ENCODE assay signal across 8 cellular contexts in genomic region chr3:52670621-52671521, GRCh38. TPM values are rescaled to one million over a fixed set of nuclear protein-coding genes. Genes with fewer than 3 reads are reported as not detected.
DNase-seq lines count a peak whose midpoint lies in the region; ATAC-seq and TF ChIP-seq lines count a peak whose summit lies in the region.

No MANE protein-coding gene starts in this region.

- H3K36me3 Mint-ChIP-seq in T-helper 17 cell (ENCODE audit: low read depth), result peaks cover 7% of the 10 kb centered on the region
- H3K36me3 Mint-ChIP-seq in progenitor cell of endocrine pancreas (ENCODE audit: insufficient read depth), result peaks cover 19% of the 10 kb centered on the region

- H3K4me1 Mint-ChIP-seq in T-helper 17 cell (peaks cover 27% of the 10 kb centered on the region), progenitor cell of endocrine pancreas (ENCODE audit: low read depth) (no peaks in the 10 kb centered on the region)

- H3K27me3 Mint-ChIP-seq in T-helper 17 cell (no peaks in the 10 kb centered on the region), progenitor cell of endocrine pancreas (no peaks in the 10 kb centered on the region)

- H3K9me3 ChIP-seq in T-helper 17 cell (ENCODE audit: control insufficient read depth, low read length, poor library complexity, severe bottlenecking), result no peaks in the 10 kb centered on the region

- H3K4me3 Mint-ChIP-seq in T-helper 17 cell (no peak overlapping the region), progenitor cell of endocrine pancreas (ENCODE audit: low read depth) (no peak overlapping the region)

- H3K27ac Mint-ChIP-seq in T-helper 17 cell (peak overlapping the region; percentile 91), progenitor cell of endocrine pancreas (peak overlapping the region; percentile 63)

- no peak overlapping the region for H3K4me3 ChIP-seq in epithelial cell of esophagus (ENCODE audit: low read length)

- DNase-seq in A172 (ENCODE audit: low spot score) (peak; percentile 98), T-helper 17 cell (no peak), epithelial cell of esophagus (ENCODE audit: low read depth) (peak; percentile 99), progenitor cell of endocrine pancreas (ENCODE audit: low spot score, unreplicated experiment) (no peak), NCI-H2107 (lab: John Stamatoyannopoulos, UW) (no peak), iPS-NIHi11 (ENCODE audit: low spot score) (no peak)

- ATAC-seq in GM18870 (IDR thresholded peaks at IDR 0.05; ENCODE audit: unreplicated experiment) (peak; percentile 76), HG03280 (IDR thresholded peaks at IDR 0.05; ENCODE audit: unreplicated experiment) (peak; percentile 77), T-helper 17 cell (peak; percentile 80)

- H3K9me3 Mint-ChIP-seq in progenitor cell of endocrine pancreas (ENCODE audit: low read depth), result no peaks in the 10 kb centered on the region

- no peak for TF ChIP-seq CTCF in epithelial cell of esophagus (IDR thresholded peaks at IDR 0.05; ENCODE audit: insufficient read depth, low read depth, low read length, missing control alignments)
- no peak for TF ChIP-seq CTCF in progenitor cell of endocrine pancreas (IDR thresholded peaks at IDR 0.05; ENCODE audit: unreplicated experiment)

RNA-seq across cellular contexts. Expression of gene PBRM1, which starts 14.8 kb away (rescaled TPM):
- 47.6 and 53.4 TPM in 2 replicates for total RNA-seq in A172 (2014; rRNA removed; shearing (Covaris generic))
- total RNA-seq in T-helper 17 cell (10 to 100 TPM; 62.8 to 70.8 TPM), progenitor cell of endocrine pancreas (128 and 131 TPM in 2 replicates)

RNA-seq across cellular contexts. Expression of gene GNL3, which starts 15.0 kb away (rescaled TPM):
- total RNA-seq in A172 (2014; rRNA removed; shearing (Covaris generic)), result 120 and 188 TPM in 2 replicates
- 100 to 1,000 TPM; 109 to 117 TPM for total RNA-seq in T-helper 17 cell
- total RNA-seq in progenitor cell of endocrine pancreas, result 85.9 and 94.0 TPM in 2 replicates

RNA-seq across cellular contexts. Expression of gene GLT8D1, which starts 34.7 kb away (rescaled TPM):
- 74.6 and 100 TPM in 2 replicates for total RNA-seq in A172 (2014; rRNA removed; shearing (Covaris generic))
- total RNA-seq in T-helper 17 cell (10 to 100 TPM; 18.9 to 23.0 TPM), progenitor cell of endocrine pancreas (76.4 and 79.8 TPM in 2 replicates)

RNA-seq across cellular contexts. Expression of gene SPCS1, which starts 35.0 kb away (rescaled TPM):
- 192 and 194 TPM in 2 replicates for total RNA-seq in A172 (2014; rRNA removed; shearing (Covaris generic))
- total RNA-seq in T-helper 17 cell (10 to 100 TPM; 62.6 to 63.7 TPM), progenitor cell of endocrine pancreas (85.1 and 89.6 TPM in 2 replicates)

Comparison
In these comparisons a context has a peak if more than half of its experiments do, and no peak if none do; other contexts are left out.
1. DNase-seq: peak in A172 (single experiment) and epithelial cell of esophagus (single experiment); none in T-helper 17 cell (0 of 3), progenitor cell of endocrine pancreas (single experiment), NCI-H2107 (single experiment) and iPS-NIHi11 (single experiment).
2. Peak in every context shown above with its lines, with median percentiles within 50 percentile points of each other: ATAC-seq.